ENCODE assay signal across 28 cellular contexts in genomic region chr2:182247831-182248230, GRCh38.
"Had no signal": no experiment of that assay in that cellular context is flagged by ENCODE, and none has a peak within 500 bp of the region (broad histone marks: within the 10 kb centered on the region; RNA-seq: fewer than 3 reads in every experiment).

No MANE protein-coding gene starts in this region.

- H3K27me3 ChIP-seq: brain microvascular endothelial cell, dorsolateral prefrontal cortex, esophagus muscularis mucosa, foreskin keratinocyte, gastrocnemius medialis, heart left ventricle had no signal

- ATAC-seq: activated CD4-positive, alpha-beta T cell treated with anti-CD3 and anti-CD28 coated beads for 36 hours; activated CD8-positive, alpha-beta memory T cell treated with anti-CD3 and anti-CD28 coated beads, Interleukin-2, amount 10 ng/mL, durations not matched to agents 7 days and 5 days; activated CD8-positive, alpha-beta T cell treated with anti-CD3 and anti-CD28 coated beads, Interleukin-2, amount 10 ng/mL, durations not matched to agents 7 days and 5 days; activated naive CD4-positive, alpha-beta T cell treated with anti-CD3 and anti-CD28 coated beads, Interleukin-2, amount 50 U/mL, for 72 hours; activated T-cell treated with anti-CD3 and anti-CD28 coated beads, Interleukin-2, amount 50 U/mL, for 72 hours; effector memory CD8-positive, alpha-beta T cell; foreskin keratinocyte had no signal

- DNase-seq: activated CD4-positive, alpha-beta memory T cell treated with anti-CD3 and anti-CD28 coated beads for 36 hours; activated CD4-positive, alpha-beta T cell treated with anti-CD3 and anti-CD28 coated beads for 36 hours; activated CD4-positive, alpha-beta T cell treated with anti-CD3 and anti-CD28 coated beads, Interleukin-2, amount 10 ng/mL, durations not matched to agents 24 days and 14 days; activated CD4-positive, CD25-positive, alpha-beta regulatory T cell; activated CD4-positive, CD25-positive, alpha-beta regulatory T cell treated with anti-CD3 and anti-CD28 coated beads, Interleukin-2, amount 50 U/mL, for 72 hours; activated CD8-positive, alpha-beta memory T cell treated with anti-CD3 and anti-CD28 coated beads, Interleukin-2, amount 10 ng/mL, durations not matched to agents 7 days and 5 days; activated CD8-positive, alpha-beta memory T cell treated with anti-CD3 and anti-CD28 coated beads, Interleukin-2, amount 50 U/mL, for 4 hours; activated CD8-positive, alpha-beta T cell treated with anti-CD3 and anti-CD28 coated beads, Interleukin-2, amount 10 ng/mL, durations not matched to agents 7 days and 5 days; activated gamma-delta T cell; activated naive CD4-positive, alpha-beta T cell; activated naive CD4-positive, alpha-beta T cell treated with anti-CD3 and anti-CD28 coated beads, Interleukin-2, amount 10 ng/mL, durations not matched to agents 7 days and 5 days; activated naive CD8-positive, alpha-beta T cell treated with anti-CD3 and anti-CD28 coated beads, Interleukin-2, amount 10 ng/mL, durations not matched to agents 7 days and 5 days; activated T-cell treated with anti-CD3 and anti-CD28 coated beads, Interleukin-2, amount 50 U/mL, for 24 hours; activated T-cell treated with anti-CD3 and anti-CD28 coated beads, Interleukin-2, amount 50 U/mL, for 72 hours; brain microvascular endothelial cell; dorsolateral prefrontal cortex; effector memory CD8-positive, alpha-beta T cell; erythroblast; foreskin keratinocyte; glutamatergic neuron; T-helper 2 cell had no signal

- FAIRE-seq: astrocyte, bronchial epithelial cell had no signal

- H3K4me3 ChIP-seq: coronary artery, dorsolateral prefrontal cortex, esophagus muscularis mucosa, gastrocnemius medialis, heart left ventricle had no signal

- H3K4me1 ChIP-seq: esophagus muscularis mucosa, foreskin keratinocyte had no signal

- H3K9me3 ChIP-seq: esophagus muscularis mucosa, gastrocnemius medialis, heart left ventricle had no signal

- H3K27ac ChIP-seq: brain microvascular endothelial cell, dorsolateral prefrontal cortex, esophagus muscularis mucosa, foreskin keratinocyte had no signal

- H3K36me3 ChIP-seq: brain microvascular endothelial cell, esophagus muscularis mucosa, gastrocnemius medialis, heart left ventricle had no signal
